ENCODE assay signal across 9 cellular contexts in the genomic region with DNA sequence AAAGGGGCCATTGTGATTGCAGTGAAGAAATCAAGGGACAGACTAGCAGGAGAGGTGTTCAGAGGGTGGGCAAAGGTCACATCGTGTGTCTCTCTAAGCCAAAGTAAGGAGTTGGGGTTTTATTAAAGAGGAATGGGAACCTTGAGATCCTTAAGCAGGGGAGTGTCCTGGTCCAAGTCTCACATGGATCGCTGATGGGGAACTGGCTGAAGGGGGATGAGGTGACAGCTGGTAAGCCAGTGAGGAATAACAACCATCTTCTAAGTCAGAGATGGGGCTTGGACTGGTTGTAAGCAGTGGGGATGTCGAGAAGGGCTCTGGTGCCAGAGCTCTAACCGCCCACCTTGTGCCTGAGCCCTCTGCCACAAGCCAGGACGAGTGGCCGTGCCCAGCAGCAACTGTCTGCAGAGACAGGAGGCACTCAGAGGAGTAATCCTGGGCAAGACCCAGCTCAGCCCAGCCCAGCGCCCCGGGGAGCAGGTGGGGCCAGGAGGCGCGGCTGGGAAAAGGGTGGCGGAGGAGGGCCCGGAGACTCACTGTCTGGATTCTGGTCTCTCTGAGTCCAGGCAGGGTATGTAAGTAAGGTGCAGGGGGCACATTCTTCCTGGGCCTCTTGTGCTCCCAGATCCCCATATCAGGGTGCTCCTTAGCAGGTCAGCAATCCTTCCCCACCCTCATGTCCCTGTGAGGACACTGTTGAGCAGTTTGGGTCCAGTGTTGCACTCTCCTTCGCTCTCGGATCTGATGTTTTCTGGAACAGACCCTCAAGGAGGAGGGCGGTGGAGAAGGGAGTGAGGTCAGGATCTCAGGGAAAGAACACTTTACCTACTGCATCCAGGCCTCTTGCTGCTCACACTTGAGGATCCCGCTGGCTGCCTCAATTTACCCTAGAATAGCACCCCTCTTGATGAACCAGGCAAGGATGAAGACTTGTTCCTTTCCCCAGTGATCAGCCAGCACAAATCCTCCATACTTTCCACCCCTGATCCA. TPM values are rescaled to one million over a fixed set of nuclear protein-coding genes. Genes with fewer than 3 reads are reported as not detected.
A peak's percentile ranks its signal among the peaks of the same experiment; 100 is the strongest.
DNase-seq lines count a peak whose midpoint lies in the region; ATAC-seq, FAIRE-seq and TF ChIP-seq lines count a peak whose summit lies in the region.
"Had no signal": no experiment of that assay in that cellular context is flagged by ENCODE, and none has a peak within 500 bp of the region (broad histone marks: within the 10 kb centered on the region; RNA-seq: fewer than 3 reads in every experiment).

No MANE protein-coding gene starts in this region.

- H3K27me3 ChIP-seq in CD4-positive, alpha-beta T cell (ENCODE audit: control insufficient read depth, insufficient read depth, low read length): peaks cover 2% of the 10 kb centered on the region

- H3K36me3 Mint-ChIP-seq in CD4-positive, alpha-beta T cell (ENCODE audit: low read depth): no peaks in the 10 kb centered on the region
- H3K36me3 Mint-ChIP-seq in activated B cell treated with CpG ODN at 0.5 μM for 24 hours (ENCODE audit: low read depth): peaks cover 10% of the 10 kb centered on the region

- H3K27me3 Mint-ChIP-seq in CD4-positive, alpha-beta T cell: peaks cover 9% of the 10 kb centered on the region
- H3K27me3 Mint-ChIP-seq in activated B cell treated with CpG ODN at 0.5 μM for 24 hours: no peaks in the 10 kb centered on the region

- H3K27ac ChIP-seq in CD4-positive, alpha-beta T cell (ENCODE audit: low read depth, low read length): peak overlapping the region; percentile 74
- H3K27ac ChIP-seq: neutrophil had no signal

- no peak for ATAC-seq in CD4-positive, alpha-beta T cell (ENCODE audit: poor library complexity)
- ATAC-seq in activated B cell treated with CpG ODN at 0.5 μM for 24 hours (ENCODE audit: low read depth) (no peak), GM18511 (IDR thresholded peaks at IDR 0.05; ENCODE audit: unreplicated experiment) (no peak)

- no peak for DNase-seq in CD4-positive, alpha-beta T cell
- DNase-seq in GM18507 (ENCODE audit: extremely low spot score, insufficient read length, low read depth): no peak
- DNase-seq in activated B cell treated with CpG ODN at 0.5 μM for 24 hours: peak; percentile 15
- peak; percentile 67 for DNase-seq in islet precursor cell
- no peak for DNase-seq in activated gamma-delta T cell (lab: John Stamatoyannopoulos, UW)
- no peak for DNase-seq in stimulated activated CD4-positive, alpha-beta T cell treated with anti-CD3 and anti-CD28 coated beads, Interleukin-4, amount 100 ng/mL, for 24 hours
- no peak for DNase-seq in nucleus accumbens (lab: John Stamatoyannopoulos, UW)

- H3K9me3 ChIP-seq in CD4-positive, alpha-beta T cell (ENCODE audit: control insufficient read depth, low read length): no peaks in the 10 kb centered on the region
- H3K9me3 ChIP-seq: neutrophil had no signal

- POLR2A ChIA-PET in CD4-positive, alpha-beta T cell (lab: Charles Lee): interaction anchor here (0.7 to 10.3 kb wide), 3 partner anchors 13 to 33 kb away, joined by 3 to 455 read pairs (median 4); partner anchors contain the start of gene WNT10A
- POLR2A ChIA-PET in activated B cell treated with CpG ODN at 0.5 μM for 24 hours (lab: Charles Lee): interaction anchor here (0.6 to 13.2 kb wide), 4 partner anchors 16 to 572 kb away, joined by 3 to 969 read pairs (median 4); partner anchors contain the start of genes DNPEP and WNT10A

- H3K4me3 Mint-ChIP-seq in CD4-positive, alpha-beta T cell: peak overlapping the region; percentile 78
- peak overlapping the region; percentile 80 for H3K4me3 Mint-ChIP-seq in activated B cell treated with CpG ODN at 0.5 μM for 24 hours

- H3K27ac Mint-ChIP-seq in CD4-positive, alpha-beta T cell: peak overlapping the region; percentile 91
- peak overlapping the region; percentile 92 for H3K27ac Mint-ChIP-seq in activated B cell treated with CpG ODN at 0.5 μM for 24 hours

- H3K4me1 Mint-ChIP-seq in CD4-positive, alpha-beta T cell (ENCODE audit: low read depth): peaks cover 60% of the 10 kb centered on the region
- H3K4me1 Mint-ChIP-seq in activated B cell treated with CpG ODN at 0.5 μM for 24 hours: peaks cover 66% of the 10 kb centered on the region

- TF ChIP-seq CTCF in CD4-positive, alpha-beta T cell (IDR thresholded peaks at IDR 0.05): no peak
- no peak for TF ChIP-seq CTCF in activated B cell treated with CpG ODN at 0.5 μM for 24 hours (IDR thresholded peaks at IDR 0.05)

- H3K9me3 Mint-ChIP-seq in CD4-positive, alpha-beta T cell: no peaks in the 10 kb centered on the region
- H3K9me3 Mint-ChIP-seq in activated B cell treated with CpG ODN at 0.5 μM for 24 hours: no peaks in the 10 kb centered on the region

- intact Hi-C loops in CD4-positive, alpha-beta T cell (cut with DNase I, micrococcal nuclease): loop anchor here in 1 of 2 experiments (5.0 kb wide), 2 partner anchors 182 to 497 kb away; partner anchors contain the start of genes CTDSP1 and TTLL4
- intact Hi-C loops in activated B cell treated with CpG ODN at 0.5 μM for 24 hours (cut with micrococcal nuclease): loop anchor here (5.0 kb wide), 5 partner anchors 268 to 602 kb away; partner anchors contain the start of genes CTDSP1, DNPEP, NHEJ1 and TMBIM1

- CTCF ChIA-PET in CD4-positive, alpha-beta T cell (lab: Charles Lee): interaction anchor here (4.6 to 11.9 kb wide), 2 partner anchors 15 to 46 kb away, joined by 26 to 500 read pairs; partner anchors contain the start of gene WNT10A
- CTCF ChIA-PET in activated B cell treated with CpG ODN at 0.5 μM for 24 hours (lab: Charles Lee): interaction anchor here (17.0 kb wide), 1 partner anchor 15 kb away, joined by 1062 read pairs; the partner anchor contains the start of gene WNT10A

- FAIRE-seq in GM18507 (lab: Jason Lieb, UNC): peak; percentile 12

RNA-seq across cellular contexts. Expression of gene WNT10A, which starts 13.8 kb away (rescaled TPM):
- total RNA-seq in CD4-positive, alpha-beta T cell: 1 to 10 TPM; 4.8 to 6.6 TPM
- total RNA-seq in activated B cell treated with CpG ODN at 0.5 μM for 24 hours: 26.9 and 31.8 TPM in 2 replicates

RNA-seq across cellular contexts. Expression of gene WNT6, which starts 34.9 kb away (rescaled TPM):
- not detected for total RNA-seq in CD4-positive, alpha-beta T cell
- total RNA-seq in activated B cell treated with CpG ODN at 0.5 μM for 24 hours: 0.83 and 0.89 TPM in 2 replicates

Comparison
In these comparisons a context has a peak if more than half of its experiments do, and no peak if none do; other contexts are left out.
1. DNase-seq: peak in activated B cell treated with CpG ODN at 0.5 μM for 24 hours (single experiment) and islet precursor cell (single experiment); none in CD4-positive, alpha-beta T cell (0 of 10), GM18507 (single experiment), activated gamma-delta T cell (single experiment), stimulated activated CD4-positive, alpha-beta T cell treated with anti-CD3 and anti-CD28 coated beads, Interleukin-4, amount 100 ng/mL, for 24 hours (single experiment) and nucleus accumbens (0 of 56).